In the genomic region with DNA sequence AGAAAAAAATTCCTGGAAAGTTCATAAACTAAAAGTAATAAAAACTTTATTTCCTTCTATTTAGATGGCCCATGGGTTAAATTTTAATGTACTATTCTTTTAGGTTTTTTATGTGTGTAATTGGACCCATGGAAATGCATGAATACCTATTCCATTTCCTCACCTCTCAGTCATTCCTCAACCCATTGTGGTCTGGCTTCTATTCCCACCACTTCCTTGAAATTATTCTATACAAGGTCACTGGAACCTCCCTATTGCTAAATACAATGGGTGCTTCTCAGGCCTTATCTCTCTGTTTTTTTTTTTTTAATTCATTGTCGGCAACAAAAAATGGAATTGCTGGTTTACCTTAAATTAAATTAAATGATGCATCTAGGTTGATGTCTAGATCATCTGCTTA, we compare ENCODE assay signal across 21 cellular contexts. TPM values are rescaled to one million over a fixed set of nuclear protein-coding genes. Genes with fewer than 3 reads are reported as not detected.
DNase-seq lines count a peak whose midpoint lies in the region; ATAC-seq and TF ChIP-seq lines count a peak whose summit lies in the region.
"Had no signal": no experiment of that assay in that cellular context is flagged by ENCODE, and none has a peak within 500 bp of the region (broad histone marks: within the 10 kb centered on the region; RNA-seq: fewer than 3 reads in every experiment).

No MANE protein-coding gene starts in this region.

- no peak for TF ChIP-seq CTCF in fibroblast of the aortic adventitia (IDR thresholded peaks at IDR 0.05; ENCODE audit: insufficient read depth, low read length)

- no peak for ATAC-seq in naive thymus-derived CD8-positive, alpha-beta T cell
- no peak for ATAC-seq in HG03378 (IDR thresholded peaks at IDR 0.05; ENCODE audit: unreplicated experiment)
- ATAC-seq: Panc1 had no signal

- peaks cover 0 to 3% (median 0%) of the 10 kb centered on the region in 9 donors for H3K9me3 Mint-ChIP-seq in naive thymus-derived CD8-positive, alpha-beta T cell

- DNase-seq in ACHN (peak; percentile 19), M059J (ENCODE audit: low read depth) (peak; percentile 44), astrocyte of the hippocampus (ENCODE audit: low read depth, low spot score) (peak; percentile 57), fibroblast of the aortic adventitia (ENCODE audit: low read depth) (peak; percentile 53), T-helper 1 cell (no peak)
- no peak for DNase-seq in naive thymus-derived CD8-positive, alpha-beta T cell
- DNase-seq in stimulated activated CD4-positive, alpha-beta T cell treated with anti-CD3 and anti-CD28 coated beads, Interleukin-1b, Interleukin-23, amount 100 ng/mL, for 48 hours, result no peak
- DNase-seq: 8988T; BE2C; CD4-positive, CD25-positive, alpha-beta regulatory T cell; COR-L47; DMS 273 treated with DMSO at 0.1 percent for 48 hours; DND-41; GDM1; KG1; NCI-H1417 treated with DMSO at 0.1 percent for 48 hours; NCI-H187 treated with DMSO at 0.1 percent for 48 hours; NCI-H2227 treated with DMSO at 0.1 percent for 48 hours; NCI-H524 had no signal

- peaks cover 24 to 46% (median 38%) of the 10 kb centered on the region in 4 donors for H3K4me1 Mint-ChIP-seq in naive thymus-derived CD8-positive, alpha-beta T cell

- no peak overlapping the region for H3K27ac Mint-ChIP-seq in naive thymus-derived CD8-positive, alpha-beta T cell

- no peak overlapping the region for H3K4me3 Mint-ChIP-seq in naive thymus-derived CD8-positive, alpha-beta T cell
- H3K4me3 Mint-ChIP-seq: CD4-positive, CD25-positive, alpha-beta regulatory T cell had no signal

- POLR2A ChIA-PET in naive thymus-derived CD8-positive, alpha-beta T cell (lab: Charles Lee), result no interaction called here

- in situ Hi-C loops in ACHN (cut with HindIII; ENCODE audit: low pct_ligation_motif_present, low pct_unique_long_range_greater_than_20kb, low sequenced_read_pairs), result no loop called here

- no peak overlapping the region for H3K4me3 ChIP-seq in fibroblast of the aortic adventitia (ENCODE audit: low read depth, low read length)

- H3K27me3 Mint-ChIP-seq in naive thymus-derived CD8-positive, alpha-beta T cell, result no peaks in the 10 kb centered on the region
- H3K27me3 Mint-ChIP-seq: CD4-positive, CD25-positive, alpha-beta regulatory T cell had no signal

- H3K36me3 Mint-ChIP-seq in naive thymus-derived CD8-positive, alpha-beta T cell, result peaks cover 0 to 8% (median 4%) of the 10 kb centered on the region in 3 donors

RNA-seq across cellular contexts. Expression of gene SLC39A8, which starts 17.2 kb away (rescaled TPM):
- 16.1 and 18.2 TPM in 2 replicates for total RNA-seq in M059J (2014; rRNA removed; shearing (Covaris generic))
- total RNA-seq in fibroblast of the aortic adventitia (ENCODE audit: low replicate concordance), result 14.7 and 70.0 TPM in 2 replicates
- total RNA-seq in naive thymus-derived CD8-positive, alpha-beta T cell, result 10 to 100 TPM; 13.1 to 13.7 TPM
- polyA plus RNA-seq in naive thymus-derived CD8-positive, alpha-beta T cell, result 10 to 100 TPM; 32.8 to 39.4 (median 35.2) TPM

Comparison
In these comparisons a context has a peak if more than half of its experiments do, and no peak if none do; other contexts are left out.
1. DNase-seq: peak in ACHN (single experiment), M059J (single experiment), astrocyte of the hippocampus (single experiment) and fibroblast of the aortic adventitia (single experiment); none in T-helper 1 cell (0 of 5), naive thymus-derived CD8-positive, alpha-beta T cell (0 of 10) and stimulated activated CD4-positive, alpha-beta T cell treated with anti-CD3 and anti-CD28 coated beads, Interleukin-1b, Interleukin-23, amount 100 ng/mL, for 48 hours (single experiment).